In the genomic region with DNA sequence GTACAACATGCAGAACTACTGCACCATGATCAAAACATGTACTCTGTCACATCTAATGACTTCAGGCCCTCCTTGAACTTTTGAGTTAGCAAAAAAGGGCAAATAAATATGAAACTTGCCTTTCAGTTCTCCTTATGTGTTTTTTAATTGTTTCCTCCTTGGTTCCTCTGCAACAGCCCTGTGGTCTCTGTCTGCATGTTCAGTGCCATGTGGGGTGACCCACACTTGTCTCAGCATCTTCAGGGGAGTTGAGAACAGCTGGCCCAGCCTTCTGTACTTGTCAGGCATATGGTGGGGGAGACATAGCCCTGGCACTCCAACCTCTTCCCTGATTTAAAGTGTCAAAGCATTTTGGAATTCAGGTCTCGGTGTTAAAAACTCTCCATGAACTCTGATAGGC, we compare ENCODE assay signal across 18 cellular contexts.
DNase-seq lines count a peak whose midpoint lies in the region; ATAC-seq, FAIRE-seq and TF ChIP-seq lines count a peak whose summit lies in the region.
"Had no signal": no experiment of that assay in that cellular context is flagged by ENCODE, and none has a peak within 500 bp of the region (broad histone marks: within the 10 kb centered on the region; RNA-seq: fewer than 3 reads in every experiment).

No MANE protein-coding gene starts in this region.

- no peak for TF ChIP-seq CTCF in GM12878 (IDR thresholded peaks at IDR 0.05 in 2 of 3, conservative IDR thresholded peaks at IDR 0.05 in 1 of 3; ENCODE audit: control insufficient read depth in 2 of 3, extremely low read depth in 1 of 3, insufficient read depth in 1 of 3, low read depth in 3 of 3, low read length in 3 of 3)

- no peaks in the 10 kb centered on the region for H3K36me3 ChIP-seq in GM12878 (ENCODE audit: control insufficient read depth in 2 of 2, insufficient read depth in 2 of 2, low read length in 1 of 2)
- H3K36me3 ChIP-seq: BLaER1 had no signal

- H3K9ac ChIP-seq in GM12878 (ENCODE audit: control insufficient read depth, insufficient read depth, low read length) = no peak overlapping the region
- H3K9ac ChIP-seq: BLaER1 had no signal

- FAIRE-seq in GM12878 (lab: Jason Lieb, UNC) = no peak
- FAIRE-seq: A549, G401.6, GM19239, H1, HepG2, HTR-8/SVneo had no signal

- intact Hi-C loops in GM12878 (cut with micrococcal nuclease; ENCODE audit: unreplicated experiment) = no loop called here

- no peak overlapping the region for H2AFZ ChIP-seq in GM12878 (ENCODE audit: control insufficient read depth, low read depth, low read length)

- ATAC-seq in GM12878 (peak; percentile 50), GM18867 (IDR thresholded peaks at IDR 0.05; ENCODE audit: unreplicated experiment) (no peak)
- ATAC-seq: A549, HepG2 had no signal

- SMC1A ChIA-PET in GM12878 (lab: Charles Lee; ENCODE audit: uncharacterized antibody, unreplicated experiment) = no interaction called here

- DNase-seq in DMS 273 (lab: John Stamatoyannopoulos, UW; ENCODE audit: unreplicated experiment) (peak; percentile 2), DMS 273 treated with DMSO at 0.1 percent for 48 hours (lab: John Stamatoyannopoulos, UW) (no peak), MV-4-11 (lab: John Stamatoyannopoulos, UW) (peak; percentile 63), GM12878 (ENCODE audit: low read depth, low spot score) (no peak), AG08395 (ENCODE audit: low spot score) (no peak)
- no peak for DNase-seq in activated CD4-positive, CD25-positive, alpha-beta regulatory T cell (lab: John Stamatoyannopoulos, UW)
- DNase-seq: Calu3; CD4-positive, alpha-beta memory T cell; H9 had no signal

- TF ChIP-seq POLR2A in GM12878 (IDR thresholded peaks at IDR 0.05; ENCODE audit: low read depth, low read length) = no peak

- H3K4me3 ChIP-seq in GM12878 = no peak overlapping the region
- H3K4me3 ChIP-seq: A549, BLaER1 had no signal

- POLR2A ChIA-PET in GM12878 (lab: Charles Lee) = no interaction called here

- WGBS in GM12878 (ENCODE audit: insufficient coverage, insufficient replicate concordance, low lambda C conversion rate, missing lambda C conversion rate) = 73% methylated on average over 1 of the region's 1 CpG

- H4K20me1 ChIP-seq in GM12878 (ENCODE audit: control insufficient read depth, insufficient read depth) = no peaks in the 10 kb centered on the region
- H4K20me1 ChIP-seq: BLaER1 had no signal

- TF ChIP-seq RAD21 in GM12878 (IDR thresholded peaks at IDR 0.05; ENCODE audit: insufficient read depth, low read depth, low read length) = no peak

- no peak for TF ChIP-seq EP300 in GM12878 (IDR thresholded peaks at IDR 0.05; ENCODE audit: borderline replicate concordance in 1 of 2, control insufficient read depth in 1 of 2, low read depth in 2 of 2, low read length in 2 of 2)

- no peak overlapping the region for H3K27ac ChIP-seq in GM12878 (ENCODE audit: control insufficient read depth, insufficient read depth)
- H3K27ac ChIP-seq: 22Rv1, BLaER1 had no signal

- CTCF ChIA-PET in GM12878 (lab: Yijun Ruan, JAX) = no interaction called here

- H3K27me3 ChIP-seq in GM12878 (replicated peaks in 1 of 2; ENCODE audit: control insufficient read depth in 2 of 2, insufficient read depth in 2 of 2, low read length in 1 of 2) = no peaks in the 10 kb centered on the region
- H3K27me3 ChIP-seq: BLaER1 had no signal

- no peaks in the 10 kb centered on the region for H3K79me2 ChIP-seq in GM12878 (ENCODE audit: control insufficient read depth, insufficient read depth, low read length)

- H3K9me3 ChIP-seq in GM12878 (replicated peaks; ENCODE audit: control insufficient read depth, insufficient read depth, low read length) = no peaks in the 10 kb centered on the region
- H3K9me3 ChIP-seq: A549, BLaER1 had no signal

- in situ Hi-C loops in GM12878 (cut with MboI) = no loop called here

- H3K4me2 ChIP-seq in GM12878 (ENCODE audit: control insufficient read depth, insufficient read depth) = no peak overlapping the region
- H3K4me2 ChIP-seq: A549, BLaER1 had no signal

- no TSS peak for BruUV-seq in GM12878 (replicated peaks; lab: Mats Ljungman, UMichigan)

- H3K4me1 ChIP-seq in GM12878 (ENCODE audit: control insufficient read depth, insufficient read depth, low read length) = no peaks in the 10 kb centered on the region
- H3K4me1 ChIP-seq: BLaER1 had no signal

- RAD21 ChIA-PET in GM12878 (lab: Charles Lee; ENCODE audit: unreplicated experiment) = no interaction called here

TF ChIP-seq in GM12878, 131 proteins besides CTCF, POLR2A, EP300 and RAD21:
- TF ChIP-seq, protein P1, sequence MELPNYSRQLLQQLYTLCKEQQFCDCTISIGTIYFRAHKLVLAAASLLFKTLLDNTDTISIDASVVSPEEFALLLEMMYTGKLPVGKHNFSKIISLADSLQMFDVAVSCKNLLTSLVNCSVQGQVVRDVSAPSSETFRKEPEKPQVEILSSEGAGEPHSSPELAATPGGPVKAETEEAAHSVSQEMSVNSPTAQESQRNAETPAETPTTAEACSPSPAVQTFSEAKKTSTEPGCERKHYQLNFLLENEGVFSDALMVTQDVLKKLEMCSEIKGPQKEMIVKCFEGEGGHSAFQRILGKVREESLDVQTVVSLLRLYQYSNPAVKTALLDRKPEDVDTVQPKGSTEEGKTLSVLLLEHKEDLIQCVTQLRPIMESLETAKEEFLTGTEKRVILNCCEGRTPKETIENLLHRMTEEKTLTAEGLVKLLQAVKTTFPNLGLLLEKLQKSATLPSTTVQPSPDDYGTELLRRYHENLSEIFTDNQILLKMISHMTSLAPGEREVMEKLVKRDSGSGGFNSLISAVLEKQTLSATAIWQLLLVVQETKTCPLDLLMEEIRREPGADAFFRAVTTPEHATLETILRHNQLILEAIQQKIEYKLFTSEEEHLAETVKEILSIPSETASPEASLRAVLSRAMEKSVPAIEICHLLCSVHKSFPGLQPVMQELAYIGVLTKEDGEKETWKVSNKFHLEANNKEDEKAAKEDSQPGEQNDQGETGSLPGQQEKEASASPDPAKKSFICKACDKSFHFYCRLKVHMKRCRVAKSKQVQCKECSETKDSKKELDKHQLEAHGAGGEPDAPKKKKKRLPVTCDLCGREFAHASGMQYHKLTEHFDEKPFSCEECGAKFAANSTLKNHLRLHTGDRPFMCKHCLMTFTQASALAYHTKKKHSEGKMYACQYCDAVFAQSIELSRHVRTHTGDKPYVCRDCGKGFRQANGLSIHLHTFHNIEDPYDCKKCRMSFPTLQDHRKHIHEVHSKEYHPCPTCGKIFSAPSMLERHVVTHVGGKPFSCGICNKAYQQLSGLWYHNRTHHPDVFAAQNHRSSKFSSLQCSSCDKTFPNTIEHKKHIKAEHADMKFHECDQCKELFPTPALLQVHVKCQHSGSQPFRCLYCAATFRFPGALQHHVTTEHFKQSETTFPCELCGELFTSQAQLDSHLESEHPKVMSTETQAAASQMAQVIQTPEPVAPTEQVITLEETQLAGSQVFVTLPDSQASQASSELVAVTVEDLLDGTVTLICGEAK (IDR thresholded peaks at IDR 0.05; ENCODE audit: borderline replicate concordance) = no peak
- no peak for TF ChIP-seq ZZZ3 (IDR thresholded peaks at IDR 0.05; ENCODE audit: control insufficient read depth, insufficient read length, low read depth)
- no peak for TF ChIP-seq PAX5 (IDR thresholded peaks at IDR 0.05; ENCODE audit: borderline replicate concordance, low read depth, low read length)
- TF ChIP-seq, protein P2, sequence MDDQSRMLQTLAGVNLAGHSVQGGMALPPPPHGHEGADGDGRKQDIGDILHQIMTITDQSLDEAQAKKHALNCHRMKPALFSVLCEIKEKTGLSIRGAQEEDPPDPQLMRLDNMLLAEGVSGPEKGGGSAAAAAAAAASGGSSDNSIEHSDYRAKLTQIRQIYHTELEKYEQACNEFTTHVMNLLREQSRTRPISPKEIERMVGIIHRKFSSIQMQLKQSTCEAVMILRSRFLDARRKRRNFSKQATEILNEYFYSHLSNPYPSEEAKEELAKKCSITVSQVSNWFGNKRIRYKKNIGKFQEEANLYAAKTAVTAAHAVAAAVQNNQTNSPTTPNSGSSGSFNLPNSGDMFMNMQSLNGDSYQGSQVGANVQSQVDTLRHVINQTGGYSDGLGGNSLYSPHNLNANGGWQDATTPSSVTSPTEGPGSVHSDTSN (IDR thresholded peaks at IDR 0.05; ENCODE audit: insufficient replicate concordance, low read depth, low read length) = no peak
- TF ChIP-seq GABPA (IDR thresholded peaks at IDR 0.05; ENCODE audit: low read depth) = no peak

Comparison
In these comparisons a context has a peak if more than half of its experiments do, and no peak if none do; other contexts are left out.
1. DNase-seq: peak in DMS 273 (single experiment) and MV-4-11 (single experiment); none in DMS 273 treated with DMSO at 0.1 percent for 48 hours (single experiment), GM12878 (single experiment), AG08395 (single experiment) and activated CD4-positive, CD25-positive, alpha-beta regulatory T cell (0 of 4).